In the genomic region with DNA sequence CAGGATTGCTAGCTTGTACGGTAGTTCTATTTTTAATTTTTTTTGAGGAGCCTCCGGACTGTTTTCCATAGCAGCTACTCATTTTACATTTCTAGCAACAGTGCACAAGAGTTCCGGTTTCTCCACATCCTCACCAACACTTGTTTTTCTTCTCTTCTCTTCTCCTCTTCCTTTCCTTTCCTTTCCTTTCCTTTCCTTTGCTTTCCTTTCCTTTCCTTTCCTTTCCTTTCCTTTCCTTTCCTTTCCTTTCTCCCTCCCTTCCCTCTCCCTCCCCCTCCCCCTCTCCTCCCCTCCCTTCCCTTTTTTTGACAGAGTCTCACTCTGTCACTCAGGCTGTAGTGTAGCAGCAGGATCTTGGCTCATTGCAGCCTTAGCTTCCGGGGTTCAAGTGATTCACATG, we compare ENCODE assay signal across 33 cellular contexts. TPM values are rescaled to one million over a fixed set of nuclear protein-coding genes. Genes with fewer than 3 reads are reported as not detected.
"Had no signal": no experiment of that assay in that cellular context is flagged by ENCODE, and none has a peak within 500 bp of the region (broad histone marks: within the 10 kb centered on the region; RNA-seq: fewer than 3 reads in every experiment).

No MANE protein-coding gene starts in this region.

- H3K36me3 ChIP-seq: adrenal gland, brain microvascular endothelial cell, breast epithelium had no signal

- H3K9me3 ChIP-seq: body of pancreas had no signal

- DNase-seq: activated B cell treated with CpG ODN at 0.5 μM for 24 hours; activated CD4-positive, alpha-beta memory T cell treated with anti-CD3 and anti-CD28 coated beads for 36 hours; activated CD4-positive, alpha-beta T cell treated with anti-CD3 and anti-CD28 coated beads for 4 hours; activated CD4-positive, alpha-beta T cell treated with anti-CD3 and anti-CD28 coated beads, Interleukin-2, amount 10 ng/mL, durations not matched to agents 24 days and 14 days; activated CD4-positive, alpha-beta T cell treated with anti-CD3 and anti-CD28 coated beads, Interleukin-2, amount 50 U/mL, for 1 hour; activated CD4-positive, alpha-beta T cell treated with anti-CD3 and anti-CD28 coated beads, Interleukin-2, amount 50 U/mL, for 4 hours; activated CD4-positive, CD25-positive, alpha-beta regulatory T cell treated with anti-CD3 and anti-CD28 coated beads, Interleukin-2, amount 50 U/mL, for 72 hours; activated CD8-positive, alpha-beta memory T cell treated with anti-CD3 and anti-CD28 coated beads, Interleukin-2, amount 50 U/mL, for 4 hours; activated CD8-positive, alpha-beta T cell treated with anti-CD3 and anti-CD28 coated beads for 36 hours; activated effector memory CD4-positive, alpha-beta T cell treated with anti-CD3 and anti-CD28 coated beads, Interleukin-2, amount 50 U/mL, for 16 hours; activated gamma-delta T cell treated with Interleukin-2 at 50 U/mL for 16 hours; activated naive CD4-positive, alpha-beta T cell; activated naive CD4-positive, alpha-beta T cell treated with anti-CD3 and anti-CD28 coated beads for 36 hours; activated naive CD4-positive, alpha-beta T cell treated with anti-CD3 and anti-CD28 coated beads, Interleukin-2, amount 50 U/mL, for 16 hours; activated naive CD8-positive, alpha-beta T cell treated with anti-CD3 and anti-CD28 coated beads for 36 hours; activated T-cell treated with anti-CD3 and anti-CD28 coated beads for 4 hours; activated T-cell treated with anti-CD3 and anti-CD28 coated beads, Interleukin-2, amount 50 U/mL, for 1 hour; activated T-cell treated with anti-CD3 and anti-CD28 coated beads, Interleukin-2, amount 50 U/mL, for 4 hours; activated T-cell treated with anti-CD3 and anti-CD28 coated beads, Interleukin-2, amount 50 U/mL, for 72 hours; amniotic stem cell; aorta; body of pancreas; brain microvascular endothelial cell; central memory CD4-positive, alpha-beta T cell; T-helper 1 cell; T-helper 2 cell; T-helper 9 cell had no signal

- H3K4me3 ChIP-seq: adrenal gland, body of pancreas, breast epithelium had no signal

- H3K4me1 ChIP-seq: adrenal gland, body of pancreas, breast epithelium had no signal

- H3K27ac ChIP-seq: adrenal gland, body of pancreas, brain microvascular endothelial cell, breast epithelium had no signal

- ATAC-seq: activated CD8-positive, alpha-beta T cell treated with anti-CD3 and anti-CD28 coated beads for 36 hours; activated naive CD4-positive, alpha-beta T cell treated with anti-CD3 and anti-CD28 coated beads, Interleukin-2, amount 50 U/mL, for 72 hours; activated T-cell treated with anti-CD3 and anti-CD28 coated beads, Interleukin-2, amount 50 U/mL, for 4 hours; activated T-cell treated with anti-CD3 and anti-CD28 coated beads, Interleukin-2, amount 50 U/mL, for 72 hours; activated T-helper 17 cell treated with anti-CD3 and anti-CD28 coated beads, Interleukin-2, amount 50 U/mL, for 72 hours; body of pancreas had no signal

RNA-seq across cellular contexts. Expression of a gene that starts 9.3 kb away (rescaled TPM):
- total RNA-seq: astrocyte had no signal

RNA-seq across cellular contexts. Expression of a gene that starts 38.7 kb away (rescaled TPM):
- total RNA-seq: cardiac septum had no signal
